ENCODE assay signal across 11 cellular contexts in the genomic region with DNA sequence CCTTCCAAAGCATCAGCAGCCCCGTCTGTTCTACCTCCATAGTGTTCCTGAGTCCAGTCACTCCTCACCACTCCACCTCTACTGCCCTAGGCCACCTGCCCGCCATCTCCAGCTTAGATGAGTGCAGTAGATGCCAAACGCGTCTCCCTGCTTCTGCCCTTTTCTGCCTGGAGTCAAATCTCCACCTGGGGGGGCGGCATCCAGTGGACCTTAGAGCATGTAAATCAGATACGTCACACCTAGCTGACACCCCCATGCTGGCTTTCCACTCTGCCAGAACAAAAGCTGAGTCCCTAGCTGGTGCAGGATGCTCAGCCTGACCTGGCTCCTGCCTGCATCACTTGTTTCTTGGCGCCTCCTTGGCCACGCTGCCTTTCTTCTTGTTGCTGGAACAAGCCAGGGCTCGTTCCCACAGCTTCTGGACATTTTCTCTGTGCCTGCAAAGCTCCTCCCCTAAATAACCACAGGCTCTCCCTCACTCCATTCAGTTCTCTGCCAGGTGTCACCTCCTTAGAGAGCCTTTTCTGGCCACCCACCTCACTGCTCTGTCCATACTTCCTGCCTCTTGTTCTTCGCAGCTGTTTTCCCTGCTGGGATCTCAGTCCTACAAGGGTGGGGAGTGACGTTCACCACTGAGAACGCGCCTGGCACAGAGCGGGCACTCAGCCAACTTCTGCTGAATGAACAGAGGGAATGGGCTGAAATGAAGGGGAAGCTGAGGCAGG. TPM values are rescaled to one million over a fixed set of nuclear protein-coding genes. Genes with fewer than 3 reads are reported as not detected.
DNase-seq lines count a peak whose midpoint lies in the region; ATAC-seq, FAIRE-seq and TF ChIP-seq lines count a peak whose summit lies in the region.
"Had no signal": no experiment of that assay in that cellular context is flagged by ENCODE, and none has a peak within 500 bp of the region (broad histone marks: within the 10 kb centered on the region; RNA-seq: fewer than 3 reads in every experiment).

No MANE protein-coding gene starts in this region.

- POLR2A ChIA-PET in CD4-positive, alpha-beta T cell (lab: Charles Lee): no interaction called here

- in situ Hi-C loops in brain microvascular endothelial cell (cut with HindIII; ENCODE audit: low pct_ligation_motif_present, low sequenced_read_pairs): no loop called here

- H3K27ac Mint-ChIP-seq in CD4-positive, alpha-beta T cell: no peak overlapping the region

- peak overlapping the region; percentile 95 for H3K27ac ChIP-seq in cingulate gyrus (ENCODE audit: low read depth, low read length)
- H3K27ac ChIP-seq in brain microvascular endothelial cell: no peak overlapping the region
- H3K27ac ChIP-seq in CD4-positive, alpha-beta T cell (ENCODE audit: low read depth, low read length): no peak overlapping the region
- H3K27ac ChIP-seq: right atrium auricular region had no signal

- no peaks in the 10 kb centered on the region for H3K27me3 Mint-ChIP-seq in CD4-positive, alpha-beta T cell

- no peak for ATAC-seq in GM21447 (IDR thresholded peaks at IDR 0.05; ENCODE audit: unreplicated experiment)
- ATAC-seq in CD4-positive, alpha-beta T cell (ENCODE audit: poor library complexity): no peak

- no peak overlapping the region for H3K4me3 Mint-ChIP-seq in CD4-positive, alpha-beta T cell
- H3K4me3 Mint-ChIP-seq: CD4-positive, CD25-positive, alpha-beta regulatory T cell had no signal

- H3K9me3 Mint-ChIP-seq in CD4-positive, alpha-beta T cell: no peaks in the 10 kb centered on the region
- H3K9me3 Mint-ChIP-seq: CD4-positive, CD25-positive, alpha-beta regulatory T cell had no signal

- no peaks in the 10 kb centered on the region for H3K9me3 ChIP-seq in CD4-positive, alpha-beta T cell (ENCODE audit: control insufficient read depth, low read length)
- H3K9me3 ChIP-seq: right atrium auricular region had no signal

- H3K36me3 Mint-ChIP-seq in CD4-positive, alpha-beta T cell (ENCODE audit: low read depth): peaks cover 24% of the 10 kb centered on the region

- TF ChIP-seq POLR2A in GM12891 (IDR thresholded peaks at IDR 0.05; ENCODE audit: low read depth, low read length): no peak

- H3K4me3 ChIP-seq in brain microvascular endothelial cell (ENCODE audit: low read depth, low read length): no peak overlapping the region
- H3K4me3 ChIP-seq: right atrium auricular region had no signal

- no peak for FAIRE-seq in GM12891 (lab: Jason Lieb, UNC)

- CTCF ChIA-PET in CD4-positive, alpha-beta T cell (lab: Charles Lee): interaction anchor here (0.7 kb wide), 1 partner anchor 190 kb away, joined by 3 read pairs; no protein-coding TSS in a partner anchor

- peaks cover 18% of the 10 kb centered on the region for H3K4me1 Mint-ChIP-seq in CD4-positive, alpha-beta T cell (ENCODE audit: low read depth)

- intact Hi-C loops in CD4-positive, alpha-beta T cell (cut with DNase I, micrococcal nuclease): loop anchor here in 1 of 2 experiments (10.0 kb wide), 1 partner anchor 435 kb away; no protein-coding TSS in a partner anchor

- peaks cover 2% of the 10 kb centered on the region for H3K36me3 ChIP-seq in brain microvascular endothelial cell (replicated peaks)

- no peaks in the 10 kb centered on the region for H3K27me3 ChIP-seq in brain microvascular endothelial cell (replicated peaks)
- no peaks in the 10 kb centered on the region for H3K27me3 ChIP-seq in CD4-positive, alpha-beta T cell (ENCODE audit: control insufficient read depth, insufficient read depth, low read length)
- H3K27me3 ChIP-seq: right atrium auricular region had no signal

- DNase-seq in COR-L47 (lab: John Stamatoyannopoulos, UW): peak; percentile 83
- peak; percentile 82 for DNase-seq in NCI-H2029 (lab: John Stamatoyannopoulos, UW)
- DNase-seq in nucleus accumbens (lab: John Stamatoyannopoulos, UW): peak in 52 of 56 donors; percentile 23 to 89 (median 73)
- DNase-seq in GM12891 (ENCODE audit: insufficient read length, low spot score): no peak
- DNase-seq in brain microvascular endothelial cell: no peak
- DNase-seq in CD4-positive, alpha-beta T cell: no peak
- DNase-seq: CD4-positive, CD25-positive, alpha-beta regulatory T cell had no signal

- TF ChIP-seq CTCF in brain microvascular endothelial cell (IDR thresholded peaks at IDR 0.05; ENCODE audit: low read depth, low read length, missing control alignments): no peak
- TF ChIP-seq CTCF in CD4-positive, alpha-beta T cell (IDR thresholded peaks at IDR 0.05): no peak

TF ChIP-seq in GM12891, 5 proteins besides CTCF, POLR2A, EP300 and RAD21:
- TF ChIP-seq POU2F2 (IDR thresholded peaks at IDR 0.05; ENCODE audit: low read depth, low read length): no peak
- TF ChIP-seq POLR2AphosphoS5 (IDR thresholded peaks at IDR 0.05; ENCODE audit: low read depth, low read length): no peak
- no peak for TF ChIP-seq TAF1 (IDR thresholded peaks at IDR 0.05; ENCODE audit: low read depth, low read length)
- TF ChIP-seq PAX5 (IDR thresholded peaks at IDR 0.05; ENCODE audit: insufficient read depth, low read length, severe bottlenecking): no peak
- TF ChIP-seq SPI1 (IDR thresholded peaks at IDR 0.05; ENCODE audit: low read depth, low read length): no peak

RNA-seq across cellular contexts. Expression of gene DDR1, which starts 5.8 kb away (rescaled TPM):
- polyA plus RNA-seq in GM12891 (2012; ENCODE audit: low read depth, missing spikeins): 13.9 TPM
- 1 to 10 TPM; 6.5 to 6.6 TPM for total RNA-seq in CD4-positive, alpha-beta T cell

RNA-seq across cellular contexts. Expression of gene GTF2H4, which starts 17.9 kb away (rescaled TPM):
- polyA plus RNA-seq in GM12891 (2012; ENCODE audit: low read depth, missing spikeins): 24.9 TPM
- 10 to 100 TPM in 1 of 2 experiments, 1 to 10 TPM in 1; 7.7 to 10.7 TPM for total RNA-seq in CD4-positive, alpha-beta T cell

RNA-seq across cellular contexts. Expression of gene VARS2, which starts 24.0 kb away (rescaled TPM):
- polyA plus RNA-seq in GM12891 (2012; ENCODE audit: low read depth, missing spikeins): 28.0 TPM
- total RNA-seq in CD4-positive, alpha-beta T cell: 10 to 100 TPM; 19.3 to 21.7 TPM

RNA-seq across cellular contexts. Expression of gene SFTA2, which starts 41.9 kb away (rescaled TPM):
- polyA plus RNA-seq in GM12891 (2012; ENCODE audit: low read depth, missing spikeins): not detected
- not detected for total RNA-seq in CD4-positive, alpha-beta T cell
- total RNA-seq: CD4-positive, CD25-positive, alpha-beta regulatory T cell; right atrium auricular region had no signal

RNA-seq across cellular contexts. Expression of gene MUCL3, which starts 50.7 kb away (rescaled TPM):
- 0.13 TPM for polyA plus RNA-seq in GM12891 (2012; ENCODE audit: low read depth, missing spikeins)
- not detected for total RNA-seq in CD4-positive, alpha-beta T cell
- total RNA-seq: CD4-positive, CD25-positive, alpha-beta regulatory T cell; kidney epithelial cell; right atrium auricular region had no signal
- polyA plus RNA-seq: CD4-positive, CD25-positive, alpha-beta regulatory T cell had no signal

Comparison
In these comparisons a context has a peak if more than half of its experiments do, and no peak if none do; other contexts are left out.
1. DNase-seq: peak in COR-L47 (single experiment), NCI-H2029 (single experiment) and nucleus accumbens (52 of 56); none in GM12891 (single experiment), brain microvascular endothelial cell (single experiment) and CD4-positive, alpha-beta T cell (0 of 10).